In genomic region chr19:45333609-45334303, GRCh38 we compare ENCODE assay signal across 25 cellular contexts. TPM values are rescaled to one million over a fixed set of nuclear protein-coding genes. Genes with fewer than 3 reads are reported as not detected.
"Had no signal": no experiment of that assay in that cellular context is flagged by ENCODE, and none has a peak within 500 bp of the region (broad histone marks: within the 10 kb centered on the region; RNA-seq: fewer than 3 reads in every experiment).

No MANE protein-coding gene starts in this region.

- H3K4me3 Mint-ChIP-seq: natural killer cell treated with Interleukin-12 subunit alpha and Interleukin-12 subunit beta and Interleukin-15 and Interleukin-18, amount 100 ng/mL, for 72 hours; stimulated activated naive B cell treated with anti-CD40 and anti-IgM and Interleukin-4, amounts not matched to agents 10 μg/mL and 1 μg/mL and 100 μg/mL, for 72 hours; stimulated activated naive CD8-positive, alpha-beta T cell treated with anti-CD3 and anti-CD28 coated beads, Interleukin-15, amount 100 ng/mL, for 72 hours had no signal

- H3K4me3 ChIP-seq: hepatocyte, left ventricle myocardium inferior, lung, psoas muscle, sigmoid colon, skin epidermis, testis, tibial nerve, upper lobe of right lung, vagina had no signal

- H3K36me3 ChIP-seq: left ventricle myocardium inferior, sigmoid colon, tibial nerve, upper lobe of right lung, vagina had no signal

- H3K4me1 ChIP-seq: testis, upper lobe of right lung had no signal

- H3K27ac ChIP-seq: hepatocyte, left ventricle myocardium inferior, psoas muscle, sigmoid colon, skin epidermis, testis, tibial nerve, upper lobe of right lung, vagina had no signal

- H3K9me3 Mint-ChIP-seq: natural killer cell treated with Interleukin-12 subunit alpha and Interleukin-12 subunit beta and Interleukin-15 and Interleukin-18, amount 100 ng/mL, for 72 hours; stimulated activated naive B cell treated with anti-CD40 and anti-IgM and Interleukin-4, amounts not matched to agents 10 μg/mL and 1 μg/mL and 100 μg/mL, for 72 hours; stimulated activated naive CD8-positive, alpha-beta T cell treated with anti-CD3 and anti-CD28 coated beads, Interleukin-15, amount 100 ng/mL, for 72 hours had no signal

- FAIRE-seq: kidney had no signal

- H3K36me3 Mint-ChIP-seq: natural killer cell treated with Interleukin-12 subunit alpha and Interleukin-12 subunit beta and Interleukin-15 and Interleukin-18, amount 100 ng/mL, for 72 hours; stimulated activated naive B cell treated with anti-CD40 and anti-IgM and Interleukin-4, amounts not matched to agents 10 μg/mL and 1 μg/mL and 100 μg/mL, for 72 hours had no signal

- H3K27me3 ChIP-seq: hepatocyte, testis, upper lobe of right lung, vagina had no signal

- H3K9me3 ChIP-seq: left ventricle myocardium inferior, psoas muscle, sigmoid colon, testis, tibial nerve, upper lobe of right lung, vagina had no signal

- H3K4me1 Mint-ChIP-seq: stimulated activated naive CD8-positive, alpha-beta T cell treated with anti-CD3 and anti-CD28 coated beads, Interleukin-15, amount 100 ng/mL, for 72 hours had no signal

- H3K4me2 ChIP-seq: hepatocyte had no signal

- DNase-seq: effector CD4-positive, alpha-beta T cell; foreskin melanocyte; head of caudate nucleus; kidney; left cardiac atrium; left ventricle myocardium inferior; mesenchymal stem cell; midbrain; psoas muscle; sigmoid colon; stimulated activated CD4-positive, alpha-beta T cell treated with anti-CD3 and anti-CD28 coated beads, Interleukin-2, amount 100 ng/mL, for 24 hours; stimulated activated CD4-positive, alpha-beta T cell treated with anti-CD3 and anti-CD28 coated beads, Interleukin-4, amount 100 ng/mL, for 4 hours; stimulated activated naive B cell treated with anti-CD40 and anti-IgM and Interleukin-4, amounts not matched to agents 10 μg/mL and 1 μg/mL and 100 μg/mL, for 72 hours; stimulated activated naive CD8-positive, alpha-beta T cell treated with anti-CD3 and anti-CD28 coated beads, Interleukin-15, amount 100 ng/mL, for 72 hours; testis; upper lobe of right lung had no signal

- H3K27ac Mint-ChIP-seq: natural killer cell treated with Interleukin-12 subunit alpha and Interleukin-12 subunit beta and Interleukin-15 and Interleukin-18, amount 100 ng/mL, for 72 hours; stimulated activated naive B cell treated with anti-CD40 and anti-IgM and Interleukin-4, amounts not matched to agents 10 μg/mL and 1 μg/mL and 100 μg/mL, for 72 hours; stimulated activated naive CD8-positive, alpha-beta T cell treated with anti-CD3 and anti-CD28 coated beads, Interleukin-15, amount 100 ng/mL, for 72 hours had no signal

- H3K79me2 ChIP-seq: hepatocyte had no signal

- H2AFZ ChIP-seq: hepatocyte had no signal

- ATAC-seq: left cardiac atrium; natural killer cell treated with Interleukin-12 subunit alpha and Interleukin-12 subunit beta and Interleukin-15 and Interleukin-18, amount 100 ng/mL, for 72 hours; psoas muscle; stimulated activated naive CD8-positive, alpha-beta T cell treated with anti-CD3 and anti-CD28 coated beads, Interleukin-15, amount 100 ng/mL, for 72 hours; upper lobe of right lung had no signal

RNA-seq across cellular contexts. Expression of gene KLC3, which starts 6.8 kb away (rescaled TPM):
- total RNA-seq: left ventricle myocardium inferior; natural killer cell treated with Interleukin-12 subunit alpha and Interleukin-12 subunit beta and Interleukin-15 and Interleukin-18, amount 100 ng/mL, for 72 hours; sigmoid colon; subcutaneous adipose tissue; tibial nerve had no signal

RNA-seq across cellular contexts. Expression of gene CKM, which starts 11.1 kb away (rescaled TPM):
- total RNA-seq: dermis microvascular lymphatic vessel endothelial cell, kidney, omental fat pad, subcutaneous adipose tissue, vagina had no signal
